Comparison of ENCODE assay signal across 20 cellular contexts in genomic region chr11:96006016-96006415, GRCh38.
"Had no signal": no experiment of that assay in that cellular context is flagged by ENCODE, and none has a peak within 500 bp of the region (broad histone marks: within the 10 kb centered on the region; RNA-seq: fewer than 3 reads in every experiment).

No MANE protein-coding gene starts in this region.

- H3K4me3 ChIP-seq: MG63, SJSA1, SK-N-MC had no signal

- DNase-seq: KBM-7, MG63, NCI-H1092 treated with DMSO at 0.1 percent for 48 hours, NCI-H1436, NCI-H187 treated with DMSO at 0.1 percent for 48 hours, NCI-H2029 treated with DMSO at 0.1 percent for 48 hours, NCI-H2171 treated with DMSO at 0.1 percent for 48 hours, NCI-H345, NCI-H446 treated with DMSO at 0.1 percent for 48 hours, NCI-H510A treated with DMSO at 0.1 percent for 48 hours, NCI-H526, NCI-H774, Right ventricle myocardium superior, RPMI8226, SIG-M5 had no signal

- H3K27me3 ChIP-seq: MG63, SJSA1 had no signal

- H3K9me3 ChIP-seq: MG63, SJSA1 had no signal

- H3K27ac ChIP-seq: HL-60, SJSA1, SK-N-MC had no signal

- FAIRE-seq: HTR-8/SVneo, RCC 7860 had no signal

- H3K36me3 ChIP-seq: MG63, SJSA1 had no signal
